In the genomic region with DNA sequence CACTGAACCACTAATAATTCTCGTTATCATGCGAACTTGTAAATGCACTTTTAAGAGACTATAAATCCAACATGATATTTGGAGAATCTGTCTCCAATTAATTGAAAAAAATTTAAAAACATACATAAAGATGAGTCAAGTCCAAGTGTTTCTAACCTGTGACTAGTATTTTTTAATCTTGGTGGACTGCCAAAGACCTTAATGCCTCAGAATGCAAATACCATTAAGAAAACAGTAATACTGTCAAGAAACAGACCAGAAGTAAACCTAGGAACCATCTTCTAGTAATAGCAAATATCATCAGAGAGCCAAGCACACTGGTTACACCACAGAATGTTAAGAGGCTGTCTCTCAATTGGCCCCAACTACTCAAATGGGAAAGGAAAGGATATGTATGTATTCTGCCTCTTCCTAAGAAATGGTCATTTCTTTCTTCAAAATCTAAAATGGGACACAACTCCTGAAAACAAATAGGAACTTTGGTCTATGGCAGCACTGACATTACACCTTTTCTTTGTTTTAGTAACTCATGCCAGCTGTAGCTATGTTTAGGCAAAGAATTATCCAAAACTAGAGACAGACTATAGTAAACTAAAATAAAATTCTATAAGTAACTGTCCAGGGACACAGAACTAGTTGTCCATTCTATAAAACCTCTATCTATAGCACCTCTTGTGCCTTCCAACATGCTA, we compare ENCODE assay signal across 1 cellular context.
TF ChIP-seq lines count a peak whose summit lies in the region.

No MANE protein-coding gene starts in this region.

TF ChIP-seq in SK-N-SH, 30 proteins besides CTCF, POLR2A, EP300 and RAD21 (continued from another document):
- TF ChIP-seq, protein P1, sequence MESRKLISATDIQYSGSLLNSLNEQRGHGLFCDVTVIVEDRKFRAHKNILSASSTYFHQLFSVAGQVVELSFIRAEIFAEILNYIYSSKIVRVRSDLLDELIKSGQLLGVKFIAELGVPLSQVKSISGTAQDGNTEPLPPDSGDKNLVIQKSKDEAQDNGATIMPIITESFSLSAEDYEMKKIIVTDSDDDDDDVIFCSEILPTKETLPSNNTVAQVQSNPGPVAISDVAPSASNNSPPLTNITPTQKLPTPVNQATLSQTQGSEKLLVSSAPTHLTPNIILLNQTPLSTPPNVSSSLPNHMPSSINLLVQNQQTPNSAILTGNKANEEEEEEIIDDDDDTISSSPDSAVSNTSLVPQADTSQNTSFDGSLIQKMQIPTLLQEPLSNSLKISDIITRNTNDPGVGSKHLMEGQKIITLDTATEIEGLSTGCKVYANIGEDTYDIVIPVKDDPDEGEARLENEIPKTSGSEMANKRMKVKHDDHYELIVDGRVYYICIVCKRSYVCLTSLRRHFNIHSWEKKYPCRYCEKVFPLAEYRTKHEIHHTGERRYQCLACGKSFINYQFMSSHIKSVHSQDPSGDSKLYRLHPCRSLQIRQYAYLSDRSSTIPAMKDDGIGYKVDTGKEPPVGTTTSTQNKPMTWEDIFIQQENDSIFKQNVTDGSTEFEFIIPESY (IDR thresholded peaks at IDR 0.05; ENCODE audit: borderline replicate concordance, low read depth): no peak
- TF ChIP-seq ELF1 (IDR thresholded peaks at IDR 0.05) (no peak), GATA2 (CRISPR knock-in tag; IDR thresholded peaks at IDR 0.05) (no peak), MEF2A (IDR thresholded peaks at IDR 0.05; ENCODE audit: borderline replicate concordance, low read depth) (no peak), FOXM1 (IDR thresholded peaks at IDR 0.05; ENCODE audit: low read depth) (no peak), SMC3 (IDR thresholded peaks at IDR 0.05; ENCODE audit: low read depth, low read length) (no peak), YY1 (IDR thresholded peaks at IDR 0.05; ENCODE audit: low read depth) (no peak), SIN3A (IDR thresholded peaks at IDR 0.05; ENCODE audit: borderline replicate concordance, low read depth, low read length) (no peak), NRF1 (IDR thresholded peaks at IDR 0.05; ENCODE audit: low read depth, low read length) (no peak), FOXJ3 (CRISPR knock-in tag; IDR thresholded peaks at IDR 0.05) (no peak), NFIC (IDR thresholded peaks at IDR 0.05; ENCODE audit: borderline replicate concordance) (peak; percentile 37; the same call in 1 of the 2 replicates), JUND (IDR thresholded peaks at IDR 0.05) (peak; percentile 41; the same call in 1 of the 2 replicates), MXI1 (IDR thresholded peaks at IDR 0.05; ENCODE audit: low read depth, low read length) (no peak), GABPA (IDR thresholded peaks at IDR 0.05; ENCODE audit: low read depth) (no peak), FOSL2 (IDR thresholded peaks at IDR 0.05; ENCODE audit: borderline replicate concordance, low read depth) (peak; percentile 65; the same call in 1 of the 2 replicates), RXRA (IDR thresholded peaks at IDR 0.05; ENCODE audit: borderline replicate concordance, low read depth) (no peak), TCF12 (IDR thresholded peaks at IDR 0.05) (peak; percentile 89)
- TF ChIP-seq, protein P2, sequence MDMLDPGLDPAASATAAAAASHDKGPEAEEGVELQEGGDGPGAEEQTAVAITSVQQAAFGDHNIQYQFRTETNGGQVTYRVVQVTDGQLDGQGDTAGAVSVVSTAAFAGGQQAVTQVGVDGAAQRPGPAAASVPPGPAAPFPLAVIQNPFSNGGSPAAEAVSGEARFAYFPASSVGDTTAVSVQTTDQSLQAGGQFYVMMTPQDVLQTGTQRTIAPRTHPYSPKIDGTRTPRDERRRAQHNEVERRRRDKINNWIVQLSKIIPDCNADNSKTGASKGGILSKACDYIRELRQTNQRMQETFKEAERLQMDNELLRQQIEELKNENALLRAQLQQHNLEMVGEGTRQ (IDR thresholded peaks at IDR 0.05; ENCODE audit: borderline replicate concordance, low read depth, low read length): no peak
- TF ChIP-seq, protein P3, sequence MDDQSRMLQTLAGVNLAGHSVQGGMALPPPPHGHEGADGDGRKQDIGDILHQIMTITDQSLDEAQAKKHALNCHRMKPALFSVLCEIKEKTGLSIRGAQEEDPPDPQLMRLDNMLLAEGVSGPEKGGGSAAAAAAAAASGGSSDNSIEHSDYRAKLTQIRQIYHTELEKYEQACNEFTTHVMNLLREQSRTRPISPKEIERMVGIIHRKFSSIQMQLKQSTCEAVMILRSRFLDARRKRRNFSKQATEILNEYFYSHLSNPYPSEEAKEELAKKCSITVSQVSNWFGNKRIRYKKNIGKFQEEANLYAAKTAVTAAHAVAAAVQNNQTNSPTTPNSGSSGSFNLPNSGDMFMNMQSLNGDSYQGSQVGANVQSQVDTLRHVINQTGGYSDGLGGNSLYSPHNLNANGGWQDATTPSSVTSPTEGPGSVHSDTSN (IDR thresholded peaks at IDR 0.05): peak; percentile 34; the same call in 1 of the 2 replicates
